15 cellular contexts compared by ENCODE assay signal in the genomic region with DNA sequence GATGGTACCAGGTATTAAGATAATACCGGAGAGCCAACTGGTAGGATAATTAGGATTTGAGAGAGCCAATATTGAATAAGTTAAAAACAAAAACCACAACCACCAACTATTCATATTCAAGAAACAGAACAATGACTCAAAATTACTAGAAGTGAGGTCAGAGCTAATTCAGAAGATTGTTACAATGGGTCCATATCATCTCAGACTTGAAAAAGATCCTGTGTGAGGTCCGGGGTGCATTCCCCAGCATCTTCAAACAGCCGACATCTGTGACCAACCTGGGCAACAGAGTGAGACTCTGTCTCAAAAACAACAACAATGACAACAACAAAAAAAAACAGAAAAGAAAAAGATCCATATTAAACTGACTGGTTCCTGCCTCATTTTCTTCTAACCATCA.
"Had no signal": no experiment of that assay in that cellular context is flagged by ENCODE, and none has a peak within 500 bp of the region (broad histone marks: within the 10 kb centered on the region; RNA-seq: fewer than 3 reads in every experiment).

No MANE protein-coding gene starts in this region.

- H3K4me3 Mint-ChIP-seq: immature natural killer cell, neural crest cell, type B pancreatic cell had no signal

- H3K27ac Mint-ChIP-seq: type B pancreatic cell had no signal

- DNase-seq: activated gamma-delta T cell; adrenal gland; effector CD8-positive, alpha-beta T cell; esophagus squamous epithelium; immature natural killer cell; kidney glomerular epithelial cell; left ventricle myocardium inferior; mammary epithelial cell; SHP77 treated with DMSO at 0.1 percent for 48 hours; SK-N-SH; stimulated activated CD4-positive, alpha-beta T cell treated with anti-CD3 and anti-CD28 coated beads, Interleukin-12 subunit alpha, Interleukin-12 subunit beta, amount 100 ng/mL, for 4 hours; stimulated activated CD4-positive, alpha-beta T cell treated with anti-CD3 and anti-CD28 coated beads, Interleukin-2, amount 100 ng/mL, for 24 hours; testis had no signal

- H3K4me1 Mint-ChIP-seq: neural crest cell had no signal

- H3K27me3 Mint-ChIP-seq: type B pancreatic cell had no signal

- H3K9me3 Mint-ChIP-seq: immature natural killer cell, neural crest cell, type B pancreatic cell had no signal
